ENCODE assay signal across 9 cellular contexts in the genomic region with DNA sequence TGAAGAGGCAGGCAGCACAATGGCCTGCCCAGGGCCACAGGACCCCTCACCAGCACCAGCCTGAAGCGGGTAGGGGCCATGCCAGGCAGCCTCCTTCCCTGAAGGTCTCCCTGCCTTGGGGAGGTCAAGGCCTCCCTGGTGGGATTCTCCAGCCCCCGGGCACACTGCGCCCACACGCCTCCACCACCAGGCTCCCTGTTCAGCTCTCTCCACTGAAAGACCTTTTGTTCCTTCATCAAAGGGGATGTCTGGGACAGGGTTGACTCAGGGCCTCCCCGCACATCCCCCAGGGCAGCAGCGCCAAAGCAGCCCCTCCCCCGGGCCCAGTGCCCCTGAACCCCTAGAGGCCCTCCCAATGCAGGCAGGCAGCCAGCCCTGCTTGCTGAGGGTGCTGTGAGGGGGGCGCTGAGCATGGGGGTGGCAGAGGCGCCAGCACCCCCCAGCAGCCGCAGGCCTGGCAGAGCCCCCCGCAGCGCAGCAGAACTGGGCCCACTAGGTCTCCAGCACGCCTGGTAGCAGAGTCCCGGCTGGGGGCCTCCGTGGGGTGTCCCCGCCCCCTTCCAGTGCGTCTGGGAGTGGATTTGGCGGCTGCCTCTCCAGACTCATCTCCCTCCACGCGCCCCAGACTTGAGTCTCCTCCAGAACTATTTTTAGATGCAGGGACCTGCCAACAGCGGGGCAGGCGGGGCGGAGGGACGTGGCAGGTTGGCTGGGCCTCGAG. TPM values are rescaled to one million over a fixed set of nuclear protein-coding genes. Genes with fewer than 3 reads are reported as not detected.
A peak's percentile ranks its signal among the peaks of the same experiment; 100 is the strongest.
DNase-seq lines count a peak whose midpoint lies in the region; ATAC-seq and TF ChIP-seq lines count a peak whose summit lies in the region.
"Had no signal": no experiment of that assay in that cellular context is flagged by ENCODE, and none has a peak within 500 bp of the region (broad histone marks: within the 10 kb centered on the region; RNA-seq: fewer than 3 reads in every experiment).

No MANE protein-coding gene starts in this region.

- H3K27me3 ChIP-seq in ascending aorta (no peaks in the 10 kb centered on the region), smooth muscle cell (ENCODE audit: low read depth) (no peaks in the 10 kb centered on the region)

- DNase-seq in H4 (ENCODE audit: low spot score) (peak; percentile 41), ascending aorta (ENCODE audit: low spot score in 2 of 2) (peak; percentile 67 to 96), hepatic stellate cell (ENCODE audit: low spot score) (peak; percentile 96), smooth muscle cell (lab: John Stamatoyannopoulos, UW; ENCODE audit: unreplicated experiment) (peak; percentile 58), progenitor cell of endocrine pancreas (ENCODE audit: low spot score, unreplicated experiment) (no peak), COLO668 (lab: John Stamatoyannopoulos, UW; ENCODE audit: unreplicated experiment) (no peak)
- no peak for DNase-seq in stimulated activated naive CD4-positive, alpha-beta T cell (lab: John Stamatoyannopoulos, UW)

- H3K36me3 ChIP-seq in ascending aorta (peaks cover 49 to 64% of the 10 kb centered on the region in 2 donors), smooth muscle cell (ENCODE audit: low read depth) (peaks cover under 1% of the 10 kb centered on the region)

- peak overlapping the region; percentile 71 for H3K4me2 ChIP-seq in smooth muscle cell

- H3K79me2 ChIP-seq in smooth muscle cell (ENCODE audit: low read depth), result peaks cover 92% of the 10 kb centered on the region

- no peak overlapping the region for H3K4me3 Mint-ChIP-seq in progenitor cell of endocrine pancreas (ENCODE audit: low read depth)

- H3K27me3 Mint-ChIP-seq in progenitor cell of endocrine pancreas, result no peaks in the 10 kb centered on the region

- peaks cover 34 to 80% of the 10 kb centered on the region in 2 donors for H3K4me1 ChIP-seq in ascending aorta
- H3K4me1 ChIP-seq in smooth muscle cell (ENCODE audit: low read depth), result peaks cover 17% of the 10 kb centered on the region

- H3K27ac ChIP-seq in ascending aorta (peak overlapping the region; percentile 91 to 94), smooth muscle cell (ENCODE audit: low read depth) (peak overlapping the region; percentile 93)

- H3K36me3 Mint-ChIP-seq in progenitor cell of endocrine pancreas (ENCODE audit: insufficient read depth), result peaks cover 6% of the 10 kb centered on the region

- H3K9me3 ChIP-seq in ascending aorta (no peaks in the 10 kb centered on the region), smooth muscle cell (replicated peaks; ENCODE audit: low read depth) (no peaks in the 10 kb centered on the region)

- H3F3A ChIP-seq in smooth muscle cell (ENCODE audit: low read depth), result peaks cover 4% of the 10 kb centered on the region

- intact Hi-C loops in ascending aorta (cut with DNase I), result loop anchor here (1.0 to 2.0 kb wide), 3 partner anchors 27 to 164 kb away; no protein-coding TSS in a partner anchor

- H3K4me1 Mint-ChIP-seq in progenitor cell of endocrine pancreas (ENCODE audit: low read depth), result no peaks in the 10 kb centered on the region

- 45% methylated on average over 25 of the region's 25 CpGs for WGBS in smooth muscle cell (ENCODE audit: low lambda C conversion rate)

- peak overlapping the region; percentile 64 for H3K9ac ChIP-seq in smooth muscle cell (ENCODE audit: low read depth)

- peaks cover 78% of the 10 kb centered on the region for H4K20me1 ChIP-seq in smooth muscle cell (ENCODE audit: low read depth)

- no peak for ATAC-seq in GM19395 (IDR thresholded peaks at IDR 0.05; ENCODE audit: unreplicated experiment)
- ATAC-seq: left colon had no signal

- H3K4me3 ChIP-seq in ascending aorta (peak overlapping the region; percentile 18 to 44), smooth muscle cell (no peak overlapping the region)

- TF ChIP-seq CTCF in ascending aorta (IDR thresholded peaks at IDR 0.05) (peak in 2 of 3 experiments; percentile 10 to 19), smooth muscle cell (IDR thresholded peaks at IDR 0.05; ENCODE audit: borderline replicate concordance, insufficient read depth, poor library complexity, severe bottlenecking) (no peak), progenitor cell of endocrine pancreas (IDR thresholded peaks at IDR 0.05; ENCODE audit: unreplicated experiment) (no peak)

- no peak overlapping the region for H3K27ac Mint-ChIP-seq in progenitor cell of endocrine pancreas

- no peaks in the 10 kb centered on the region for H3K9me3 Mint-ChIP-seq in progenitor cell of endocrine pancreas (ENCODE audit: low read depth)

- no peak overlapping the region for H2AFZ ChIP-seq in smooth muscle cell (ENCODE audit: low read depth)

RNA-seq across cellular contexts. Expression of a gene that starts 13.1 kb away (rescaled TPM):
- total RNA-seq in H4 (2014; rRNA removed; shearing (Covaris generic)), result 12.9 and 19.6 TPM in 2 replicates
- 243 TPM for total RNA-seq in ascending aorta
- total RNA-seq in smooth muscle cell, result 49.4 and 49.9 TPM in 2 replicates
- 117 and 123 TPM in 2 replicates for polyA plus RNA-seq in smooth muscle cell
- total RNA-seq in progenitor cell of endocrine pancreas, result 74.8 and 75.1 TPM in 2 replicates

RNA-seq across cellular contexts. Expression of a gene that starts 19.5 kb away (rescaled TPM):
- total RNA-seq in H4 (2014; rRNA removed; shearing (Covaris generic)), result not detected in 2 replicates
- total RNA-seq in ascending aorta (not detected), smooth muscle cell (not detected in 2 replicates), progenitor cell of endocrine pancreas (not detected in 2 replicates)
- 1.9 and 7.2 TPM in 2 replicates for polyA plus RNA-seq in smooth muscle cell

RNA-seq across cellular contexts. Expression of a gene that starts 31.3 kb away (rescaled TPM):
- not detected in 2 replicates for total RNA-seq in H4 (2014; rRNA removed; shearing (Covaris generic))
- total RNA-seq in ascending aorta (not detected), smooth muscle cell (1.7 TPM in 1 of 2 replicates, not detected in the other), progenitor cell of endocrine pancreas (1.1 TPM in 1 of 2 replicates, not detected in the other)
- 2.3 and 11.1 TPM in 2 replicates for polyA plus RNA-seq in smooth muscle cell

Comparison
In these comparisons a context has a peak if more than half of its experiments do, and no peak if none do; other contexts are left out.
1. DNase-seq: peak in H4 (single experiment), ascending aorta (2 of 2), hepatic stellate cell (single experiment) and smooth muscle cell (single experiment); none in progenitor cell of endocrine pancreas (single experiment), stimulated activated naive CD4-positive, alpha-beta T cell (0 of 6) and COLO668 (single experiment).
2. CTCF ChIP-seq: peak in ascending aorta (2 of 3); none in smooth muscle cell (single experiment) and progenitor cell of endocrine pancreas (single experiment).